8 cellular contexts compared by ENCODE assay signal in the genomic region with DNA sequence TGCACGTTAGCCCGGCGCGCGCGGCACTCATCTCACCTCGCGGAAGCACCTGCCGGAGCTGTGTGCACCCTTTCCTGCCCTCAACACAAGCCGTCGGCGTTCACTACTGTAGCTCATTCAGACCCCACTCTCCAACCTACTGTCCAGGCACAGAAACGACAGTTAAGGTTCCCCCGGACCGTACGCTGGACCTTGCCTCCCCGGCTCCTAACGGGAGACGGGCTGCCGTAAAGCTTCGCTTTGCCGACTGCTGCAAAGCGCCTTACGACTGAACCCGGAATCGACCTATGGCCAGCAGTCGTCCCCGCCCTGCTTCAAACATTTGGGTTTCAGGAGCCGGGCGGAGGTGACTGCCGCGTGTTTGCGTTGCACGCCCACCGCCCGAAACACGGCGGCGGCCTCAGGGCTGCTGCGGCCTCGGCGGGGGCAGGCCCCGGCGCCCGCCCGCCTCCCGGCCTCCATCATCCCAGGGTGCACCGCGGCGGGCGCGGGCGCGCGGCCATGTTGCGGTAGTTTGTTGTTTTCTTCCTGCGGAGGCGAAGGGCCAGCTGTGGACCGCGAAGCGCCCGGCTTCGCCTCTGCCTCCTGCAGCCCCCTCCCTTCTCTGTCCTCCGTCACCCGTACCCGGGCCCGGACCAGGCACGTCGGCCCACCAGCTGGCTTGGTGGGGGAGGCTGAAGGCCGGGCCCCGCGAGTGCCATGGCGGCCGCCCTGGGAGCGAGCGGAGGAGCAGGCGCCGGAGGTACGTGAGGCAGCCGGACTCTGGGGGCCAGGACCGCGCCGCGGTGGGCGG. TPM values are rescaled to one million over a fixed set of nuclear protein-coding genes. Genes with fewer than 3 reads are reported as not detected.
DNase-seq lines count a peak whose midpoint lies in the region; ATAC-seq and TF ChIP-seq lines count a peak whose summit lies in the region.

Gene RBM33, plus strand, starts transcription at position 484 of the 793 bp plus-strand sequence. Its CDS starts 216 bp downstream, at position 700.

- no peaks in the 10 kb centered on the region for H3K27me3 Mint-ChIP-seq in CD14-positive monocyte (ENCODE audit: low read depth in 3 of 3)

- peaks cover 49 to 55% of the 10 kb centered on the region in 2 donors for H3K36me3 Mint-ChIP-seq in CD14-positive monocyte

- H3K4me3 ChIP-seq in dorsolateral prefrontal cortex = peak within 1 kb of the TSS; percentile 78 to 100 (median 97)
- H3K4me3 ChIP-seq in right lobe of liver = peak within 1 kb of the TSS; percentile 76 to 87 (median 76)

- ATAC-seq in GM19372 (IDR thresholded peaks at IDR 0.05; ENCODE audit: low read depth, unreplicated experiment) (peak; percentile 75), HG03521 (IDR thresholded peaks at IDR 0.05; ENCODE audit: unreplicated experiment) (peak; percentile 71), right lobe of liver (peak; percentile 87 to 91 (median 88))

- H3K27me3 ChIP-seq in dorsolateral prefrontal cortex = no peaks in the 10 kb centered on the region
- no peaks in the 10 kb centered on the region for H3K27me3 ChIP-seq in right lobe of liver

- H3K9me3 Mint-ChIP-seq in CD14-positive monocyte = peaks cover 6 to 26% (median 17%) of the 10 kb centered on the region in 7 donors

- TF ChIP-seq POLR2A in right lobe of liver (IDR thresholded peaks at IDR 0.05) = peak; percentile 74

- no peaks in the 10 kb centered on the region for H3K9me3 ChIP-seq in right lobe of liver

- H3K27ac ChIP-seq in dorsolateral prefrontal cortex = peak within 1 kb of the TSS; percentile 71 to 99 (median 94)
- peak within 1 kb of the TSS; percentile 96 to 98 (median 97) for H3K27ac ChIP-seq in right lobe of liver

- peak within 1 kb of the TSS; percentile 90 to 100 (median 98) for H3K27ac Mint-ChIP-seq in CD14-positive monocyte

- peaks cover 0 to 19% (median 9%) of the 10 kb centered on the region in 4 donors for H3K36me3 ChIP-seq in right lobe of liver

- intact Hi-C loops in CD14-positive monocyte (cut with micrococcal nuclease) (loop anchor here (5.0 to 10.0 kb wide), 2 partner anchors 50 to 52 kb away; no protein-coding TSS in a partner anchor), dorsolateral prefrontal cortex (cut with DNase I) (loop anchor here (5.0 to 10.0 kb wide), 6 partner anchors 47 to 640 kb away; partner anchors contain the start of genes INSIG1 (in 1 of the 2) and PAXIP1 (in 1 of the 2)), right lobe of liver (cut with DNase I) (no loop called here)

- TF ChIP-seq CTCF in CD14-positive monocyte (IDR thresholded peaks at IDR 0.05) (no peak), dorsolateral prefrontal cortex (IDR thresholded peaks at IDR 0.05 in 54 of 56, conservative IDR thresholded peaks at IDR 0.05 in 2 of 56; ENCODE audit: low read depth in 1 of 56, partially characterized antibody in 56 of 56) (peak in 23 of 56 donors; percentile 1 to 61 (median 27)), right lobe of liver (IDR thresholded peaks at IDR 0.05) (no peak)

- 0% methylated on average over 13 of the region's 85 CpGs for WGBS in right lobe of liver (ENCODE audit: insufficient coverage, low coverage, low lambda C conversion rate, missing lambda C conversion rate)

- peaks cover 26% of the 10 kb centered on the region for H3K4me1 Mint-ChIP-seq in CD14-positive monocyte

- DNase-seq in CD14-positive monocyte (ENCODE audit: low spot score) (peak; percentile 65), NCI-H748 treated with DMSO at 0.1 percent for 48 hours (lab: John Stamatoyannopoulos, UW) (peak; percentile 69), dorsolateral prefrontal cortex (peak; percentile 63 to 84 (median 74)), right lobe of liver (peak; percentile 79 to 88 (median 86))
- DNase-seq in activated CD4-positive, alpha-beta T cell treated with anti-CD3 and anti-CD28 coated beads, Interleukin-2, amount 50 U/mL, for 48 hours = peak; percentile 83 to 86
- DNase-seq in stimulated activated CD4-positive, alpha-beta T cell treated with anti-CD3 and anti-CD28 coated beads, Interleukin-4, amount 100 ng/mL, for 24 hours = peak; percentile 88

- peaks cover 0 to 24% (median 9%) of the 10 kb centered on the region in 4 donors for H3K4me1 ChIP-seq in right lobe of liver

- peak within 1 kb of the TSS; percentile 98 to 99 for H3K4me3 Mint-ChIP-seq in CD14-positive monocyte

RNA-seq across cellular contexts. Expression of gene RBM33, which starts in this region (rescaled TPM):
- polyA plus RNA-seq in CD14-positive monocyte = 10 to 100 TPM; 15.0 to 22.2 TPM
- total RNA-seq in dorsolateral prefrontal cortex (100 to 1,000 TPM in 29 of 120 experiments, 10 to 100 TPM in 91; 60.5 to 127 (median 90.5) TPM), right lobe of liver (10 to 100 TPM; 24.9 to 55.1 (median 32.0) TPM)

Comparison
In these comparisons a context has a peak if more than half of its experiments do, and no peak if none do; other contexts are left out.
1. Peak in every context shown above with its lines: DNase-seq, ATAC-seq, H3K4me3 ChIP-seq and H3K27ac ChIP-seq.
2. intact Hi-C loops: an anchor here in CD14-positive monocyte (5.0 to 10.0 kb wide) and dorsolateral prefrontal cortex (5.0 to 10.0 kb wide); none called in right lobe of liver.